1 cellular context compared by ENCODE assay signal in the genomic region with DNA sequence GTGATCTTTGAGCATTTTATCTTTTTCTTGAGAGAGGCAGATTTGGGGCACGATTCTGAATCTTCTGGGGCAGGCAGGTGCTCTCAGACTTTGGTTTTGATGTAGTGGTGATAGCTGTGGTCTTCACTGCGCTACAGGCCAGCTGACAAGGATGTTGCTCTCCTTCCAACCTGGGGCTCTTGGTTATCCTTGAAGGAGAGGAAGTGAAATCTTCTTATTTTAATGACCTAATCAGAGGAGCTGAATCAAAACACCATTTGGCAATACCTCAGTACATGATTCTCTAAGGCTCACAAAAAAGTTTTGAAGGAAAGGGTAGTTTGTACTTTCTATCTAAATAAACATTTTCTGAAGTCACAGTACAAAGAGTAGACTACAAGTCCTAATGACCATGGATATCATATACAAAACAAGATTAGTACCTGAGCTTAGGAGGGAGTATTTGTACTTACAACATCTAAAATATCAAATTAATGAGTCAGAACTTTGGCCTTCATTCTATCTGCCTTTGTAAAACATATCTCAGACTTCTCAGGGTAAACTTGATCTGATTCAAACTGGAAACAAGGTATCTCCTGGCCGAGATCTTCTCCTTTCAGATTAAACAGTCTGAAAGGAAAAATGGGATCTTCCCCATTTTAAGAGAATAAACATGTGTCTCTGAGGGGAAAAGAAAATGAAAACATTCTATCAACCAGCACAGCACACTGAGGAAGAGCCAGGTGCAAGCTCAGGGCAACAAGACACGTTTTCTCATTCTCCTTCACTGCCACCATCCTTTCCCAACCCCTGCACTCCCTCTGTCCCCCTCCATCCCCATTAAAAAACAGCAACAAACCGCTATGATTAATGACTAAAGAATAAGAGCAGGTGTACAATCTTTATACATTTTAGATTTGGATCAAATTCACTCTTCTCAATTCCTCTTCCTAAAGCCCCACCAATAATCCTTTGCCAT.
TF ChIP-seq lines count a peak whose summit lies in the region.

No MANE protein-coding gene starts in this region.

TF ChIP-seq in HCT116, 20 proteins besides CTCF, POLR2A, EP300 and RAD21 (continued from another document):
- TF ChIP-seq ZBTB33 (IDR thresholded peaks at IDR 0.05; ENCODE audit: extremely low read depth, insufficient replicate concordance, low read length) (no peak), ELF1 (IDR thresholded peaks at IDR 0.05; ENCODE audit: borderline replicate concordance, low read depth) (no peak), POLR2AphosphoS5 (IDR thresholded peaks at IDR 0.05; ENCODE audit: low read depth, low read length) (no peak), ATF3 (IDR thresholded peaks at IDR 0.05) (no peak), JUND (IDR thresholded peaks at IDR 0.05) (no peak), MAX (IDR thresholded peaks at IDR 0.05) (no peak), SIN3A (IDR thresholded peaks at IDR 0.05; ENCODE audit: low read depth) (no peak), ZNF274 (IDR thresholded peaks at IDR 0.05; ENCODE audit: low read depth, low read length) (no peak), CEBPB (IDR thresholded peaks at IDR 0.05; ENCODE audit: low read depth) (no peak), SRF (IDR thresholded peaks at IDR 0.05; ENCODE audit: low read depth) (no peak)
